In the genomic region with DNA sequence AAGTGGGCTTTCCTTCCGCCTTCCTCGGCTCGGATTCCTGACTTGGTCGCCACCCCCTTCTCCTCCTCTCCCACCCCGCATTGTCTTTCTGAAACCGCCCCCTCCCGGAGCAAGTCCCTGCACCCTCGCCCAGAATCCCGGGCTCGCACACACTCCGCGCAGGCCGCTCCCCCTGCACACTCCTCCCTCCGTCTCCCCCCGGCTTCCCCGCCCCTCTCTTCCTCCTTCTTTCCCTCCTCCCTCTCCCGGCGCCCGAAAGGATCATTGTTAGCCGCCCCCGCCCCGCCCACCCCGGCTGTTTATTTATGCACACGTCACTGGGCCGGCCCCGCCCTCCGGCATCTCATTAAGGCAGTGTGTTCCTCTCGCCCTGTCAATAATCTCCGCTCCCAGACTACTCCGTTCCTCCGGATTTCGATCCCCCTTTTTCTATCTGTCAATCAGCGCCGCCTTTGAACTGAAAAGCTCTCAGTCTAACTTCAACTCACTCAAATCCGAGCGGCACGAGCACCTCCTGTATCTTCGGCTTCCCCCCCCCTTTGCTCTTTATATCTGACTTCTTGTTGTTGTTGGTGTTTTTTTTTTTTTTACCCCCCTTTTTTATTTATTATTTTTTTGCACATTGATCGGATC, we compare ENCODE assay signal across 1 cellular context.
TF ChIP-seq lines count a peak whose summit lies in the region.

A gene (plus strand): TSS at position 373 of the 633 bp plus-strand sequence. CDS start 510 bp downstream, outside the sequence.

TF ChIP-seq in HepG2, 621 proteins besides CTCF, POLR2A, EP300 and RAD21 (continued from another document and continues in another):
- TF ChIP-seq, protein P1, sequence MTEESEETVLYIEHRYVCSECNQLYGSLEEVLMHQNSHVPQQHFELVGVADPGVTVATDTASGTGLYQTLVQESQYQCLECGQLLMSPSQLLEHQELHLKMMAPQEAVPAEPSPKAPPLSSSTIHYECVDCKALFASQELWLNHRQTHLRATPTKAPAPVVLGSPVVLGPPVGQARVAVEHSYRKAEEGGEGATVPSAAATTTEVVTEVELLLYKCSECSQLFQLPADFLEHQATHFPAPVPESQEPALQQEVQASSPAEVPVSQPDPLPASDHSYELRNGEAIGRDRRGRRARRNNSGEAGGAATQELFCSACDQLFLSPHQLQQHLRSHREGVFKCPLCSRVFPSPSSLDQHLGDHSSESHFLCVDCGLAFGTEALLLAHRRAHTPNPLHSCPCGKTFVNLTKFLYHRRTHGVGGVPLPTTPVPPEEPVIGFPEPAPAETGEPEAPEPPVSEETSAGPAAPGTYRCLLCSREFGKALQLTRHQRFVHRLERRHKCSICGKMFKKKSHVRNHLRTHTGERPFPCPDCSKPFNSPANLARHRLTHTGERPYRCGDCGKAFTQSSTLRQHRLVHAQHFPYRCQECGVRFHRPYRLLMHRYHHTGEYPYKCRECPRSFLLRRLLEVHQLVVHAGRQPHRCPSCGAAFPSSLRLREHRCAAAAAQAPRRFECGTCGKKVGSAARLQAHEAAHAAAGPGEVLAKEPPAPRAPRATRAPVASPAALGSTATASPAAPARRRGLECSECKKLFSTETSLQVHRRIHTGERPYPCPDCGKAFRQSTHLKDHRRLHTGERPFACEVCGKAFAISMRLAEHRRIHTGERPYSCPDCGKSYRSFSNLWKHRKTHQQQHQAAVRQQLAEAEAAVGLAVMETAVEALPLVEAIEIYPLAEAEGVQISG (CRISPR knock-in tag; IDR thresholded peaks at IDR 0.05), result no peak
- TF ChIP-seq ZZZ3 (CRISPR knock-in tag; IDR thresholded peaks at IDR 0.05; ENCODE audit: borderline replicate concordance) (no peak), NR2F2 (IDR thresholded peaks at IDR 0.05; ENCODE audit: borderline replicate concordance, low read depth) (no peak), SIN3A (IDR thresholded peaks at IDR 0.05; ENCODE audit: borderline replicate concordance, low read depth, low read length) (no peak), ZNF703 (CRISPR knock-in tag; IDR thresholded peaks at IDR 0.05; ENCODE audit: borderline replicate concordance) (no peak), YEATS2 (CRISPR knock-in tag; IDR thresholded peaks at IDR 0.05; ENCODE audit: borderline replicate concordance) (no peak), ZNF44 (CRISPR knock-in tag; IDR thresholded peaks at IDR 0.05) (no peak), ZNF782 (CRISPR knock-in tag; IDR thresholded peaks at IDR 0.05; ENCODE audit: borderline replicate concordance) (no peak), ATAD3A (CRISPR knock-in tag; IDR thresholded peaks at IDR 0.05) (no peak), POLR2AphosphoS5 (IDR thresholded peaks at IDR 0.05; ENCODE audit: low read depth, low read length) (peak; percentile 84), HDAC1 (CRISPR knock-in tag; IDR thresholded peaks at IDR 0.05) (0 out of 2 replicates have a peak, but pooled peaks have one; percentile 42), ZNF749 (CRISPR knock-in tag; IDR thresholded peaks at IDR 0.05; ENCODE audit: borderline replicate concordance) (no peak), ETV6 (CRISPR knock-in tag; conservative IDR thresholded peaks at IDR 0.05) (no peak), ZKSCAN8 (CRISPR knock-in tag; IDR thresholded peaks at IDR 0.05; ENCODE audit: borderline replicate concordance) (no peak), ZBTB1 (CRISPR knock-in tag; IDR thresholded peaks at IDR 0.05; ENCODE audit: borderline replicate concordance) (no peak), MTA1 (CRISPR knock-in tag; IDR thresholded peaks at IDR 0.05; ENCODE audit: borderline replicate concordance) (peak; percentile 43; the same call in 1 of the 2 replicates), AHR (CRISPR knock-in tag; IDR thresholded peaks at IDR 0.05) (no peak), ZNF468 (CRISPR knock-in tag; IDR thresholded peaks at IDR 0.05) (no peak), NBN (conservative IDR thresholded peaks at IDR 0.05) (no peak), ZNF724P (CRISPR knock-in tag; IDR thresholded peaks at IDR 0.05; ENCODE audit: borderline replicate concordance) (no peak), FIP1L1 (IDR thresholded peaks at IDR 0.05; ENCODE audit: borderline replicate concordance, insufficient read depth, low read depth, low read length) (no peak), ZNF274 (CRISPR knock-in tag; IDR thresholded peaks at IDR 0.05) (no peak), ZNF430 (CRISPR knock-in tag; IDR thresholded peaks at IDR 0.05) (no peak)
- TF ChIP-seq, protein P2, sequence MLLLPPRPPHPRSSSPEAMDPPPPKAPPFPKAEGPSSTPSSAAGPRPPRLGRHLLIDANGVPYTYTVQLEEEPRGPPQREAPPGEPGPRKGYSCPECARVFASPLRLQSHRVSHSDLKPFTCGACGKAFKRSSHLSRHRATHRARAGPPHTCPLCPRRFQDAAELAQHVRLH (CRISPR knock-in tag; IDR thresholded peaks at IDR 0.05; ENCODE audit: borderline replicate concordance, low read depth), result no peak
- TF ChIP-seq, protein P3, sequence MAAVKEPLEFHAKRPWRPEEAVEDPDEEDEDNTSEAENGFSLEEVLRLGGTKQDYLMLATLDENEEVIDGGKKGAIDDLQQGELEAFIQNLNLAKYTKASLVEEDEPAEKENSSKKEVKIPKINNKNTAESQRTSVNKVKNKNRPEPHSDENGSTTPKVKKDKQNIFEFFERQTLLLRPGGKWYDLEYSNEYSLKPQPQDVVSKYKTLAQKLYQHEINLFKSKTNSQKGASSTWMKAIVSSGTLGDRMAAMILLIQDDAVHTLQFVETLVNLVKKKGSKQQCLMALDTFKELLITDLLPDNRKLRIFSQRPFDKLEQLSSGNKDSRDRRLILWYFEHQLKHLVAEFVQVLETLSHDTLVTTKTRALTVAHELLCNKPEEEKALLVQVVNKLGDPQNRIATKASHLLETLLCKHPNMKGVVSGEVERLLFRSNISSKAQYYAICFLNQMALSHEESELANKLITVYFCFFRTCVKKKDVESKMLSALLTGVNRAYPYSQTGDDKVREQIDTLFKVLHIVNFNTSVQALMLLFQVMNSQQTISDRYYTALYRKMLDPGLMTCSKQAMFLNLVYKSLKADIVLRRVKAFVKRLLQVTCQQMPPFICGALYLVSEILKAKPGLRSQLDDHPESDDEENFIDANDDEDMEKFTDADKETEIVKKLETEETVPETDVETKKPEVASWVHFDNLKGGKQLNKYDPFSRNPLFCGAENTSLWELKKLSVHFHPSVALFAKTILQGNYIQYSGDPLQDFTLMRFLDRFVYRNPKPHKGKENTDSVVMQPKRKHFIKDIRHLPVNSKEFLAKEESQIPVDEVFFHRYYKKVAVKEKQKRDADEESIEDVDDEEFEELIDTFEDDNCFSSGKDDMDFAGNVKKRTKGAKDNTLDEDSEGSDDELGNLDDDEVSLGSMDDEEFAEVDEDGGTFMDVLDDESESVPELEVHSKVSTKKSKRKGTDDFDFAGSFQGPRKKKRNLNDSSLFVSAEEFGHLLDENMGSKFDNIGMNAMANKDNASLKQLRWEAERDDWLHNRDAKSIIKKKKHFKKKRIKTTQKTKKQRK (IDR thresholded peaks at IDR 0.05; ENCODE audit: low read length), result no peak
- TF ChIP-seq, protein P4, sequence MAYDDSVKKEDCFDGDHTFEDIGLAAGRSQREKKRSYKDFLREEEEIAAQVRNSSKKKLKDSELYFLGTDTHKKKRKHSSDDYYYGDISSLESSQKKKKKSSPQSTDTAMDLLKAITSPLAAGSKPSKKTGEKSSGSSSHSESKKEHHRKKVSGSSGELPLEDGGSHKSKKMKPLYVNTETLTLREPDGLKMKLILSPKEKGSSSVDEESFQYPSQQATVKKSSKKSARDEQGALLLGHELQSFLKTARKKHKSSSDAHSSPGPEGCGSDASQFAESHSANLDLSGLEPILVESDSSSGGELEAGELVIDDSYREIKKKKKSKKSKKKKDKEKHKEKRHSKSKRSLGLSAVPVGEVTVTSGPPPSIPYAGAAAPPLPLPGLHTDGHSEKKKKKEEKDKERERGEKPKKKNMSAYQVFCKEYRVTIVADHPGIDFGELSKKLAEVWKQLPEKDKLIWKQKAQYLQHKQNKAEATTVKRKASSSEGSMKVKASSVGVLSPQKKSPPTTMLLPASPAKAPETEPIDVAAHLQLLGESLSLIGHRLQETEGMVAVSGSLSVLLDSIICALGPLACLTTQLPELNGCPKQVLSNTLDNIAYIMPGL (CRISPR knock-in tag; IDR thresholded peaks at IDR 0.05; ENCODE audit: borderline replicate concordance in 1 of 2, low read depth in 1 of 2), result peak; percentile 15 to 33; a peak in 1 of 4 replicates
- TF ChIP-seq, protein P5, sequence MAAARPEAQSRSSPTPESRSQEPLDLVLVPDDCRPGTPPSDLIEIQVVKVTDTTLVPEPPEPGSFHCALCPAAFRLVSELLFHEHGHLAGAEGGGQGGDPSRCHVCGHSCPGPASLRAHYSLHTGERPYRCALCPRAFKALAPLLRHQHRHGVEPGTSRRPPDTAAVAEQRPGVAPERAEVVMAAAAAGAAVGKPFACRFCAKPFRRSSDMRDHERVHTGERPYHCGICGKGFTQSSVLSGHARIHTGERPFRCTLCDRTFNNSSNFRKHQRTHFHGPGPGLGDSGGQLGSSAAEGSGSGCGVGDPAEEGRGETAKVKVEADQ (CRISPR knock-in tag; IDR thresholded peaks at IDR 0.05; ENCODE audit: borderline replicate concordance), result no peak
- TF ChIP-seq, protein P6, sequence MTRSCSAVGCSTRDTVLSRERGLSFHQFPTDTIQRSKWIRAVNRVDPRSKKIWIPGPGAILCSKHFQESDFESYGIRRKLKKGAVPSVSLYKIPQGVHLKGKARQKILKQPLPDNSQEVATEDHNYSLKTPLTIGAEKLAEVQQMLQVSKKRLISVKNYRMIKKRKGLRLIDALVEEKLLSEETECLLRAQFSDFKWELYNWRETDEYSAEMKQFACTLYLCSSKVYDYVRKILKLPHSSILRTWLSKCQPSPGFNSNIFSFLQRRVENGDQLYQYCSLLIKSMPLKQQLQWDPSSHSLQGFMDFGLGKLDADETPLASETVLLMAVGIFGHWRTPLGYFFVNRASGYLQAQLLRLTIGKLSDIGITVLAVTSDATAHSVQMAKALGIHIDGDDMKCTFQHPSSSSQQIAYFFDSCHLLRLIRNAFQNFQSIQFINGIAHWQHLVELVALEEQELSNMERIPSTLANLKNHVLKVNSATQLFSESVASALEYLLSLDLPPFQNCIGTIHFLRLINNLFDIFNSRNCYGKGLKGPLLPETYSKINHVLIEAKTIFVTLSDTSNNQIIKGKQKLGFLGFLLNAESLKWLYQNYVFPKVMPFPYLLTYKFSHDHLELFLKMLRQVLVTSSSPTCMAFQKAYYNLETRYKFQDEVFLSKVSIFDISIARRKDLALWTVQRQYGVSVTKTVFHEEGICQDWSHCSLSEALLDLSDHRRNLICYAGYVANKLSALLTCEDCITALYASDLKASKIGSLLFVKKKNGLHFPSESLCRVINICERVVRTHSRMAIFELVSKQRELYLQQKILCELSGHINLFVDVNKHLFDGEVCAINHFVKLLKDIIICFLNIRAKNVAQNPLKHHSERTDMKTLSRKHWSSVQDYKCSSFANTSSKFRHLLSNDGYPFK (CRISPR knock-in tag; IDR thresholded peaks at IDR 0.05; ENCODE audit: borderline replicate concordance), result no peak
- TF ChIP-seq, protein P7, sequence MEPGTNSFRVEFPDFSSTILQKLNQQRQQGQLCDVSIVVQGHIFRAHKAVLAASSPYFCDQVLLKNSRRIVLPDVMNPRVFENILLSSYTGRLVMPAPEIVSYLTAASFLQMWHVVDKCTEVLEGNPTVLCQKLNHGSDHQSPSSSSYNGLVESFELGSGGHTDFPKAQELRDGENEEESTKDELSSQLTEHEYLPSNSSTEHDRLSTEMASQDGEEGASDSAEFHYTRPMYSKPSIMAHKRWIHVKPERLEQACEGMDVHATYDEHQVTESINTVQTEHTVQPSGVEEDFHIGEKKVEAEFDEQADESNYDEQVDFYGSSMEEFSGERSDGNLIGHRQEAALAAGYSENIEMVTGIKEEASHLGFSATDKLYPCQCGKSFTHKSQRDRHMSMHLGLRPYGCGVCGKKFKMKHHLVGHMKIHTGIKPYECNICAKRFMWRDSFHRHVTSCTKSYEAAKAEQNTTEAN (CRISPR knock-in tag; conservative IDR thresholded peaks at IDR 0.05), result no peak
- TF ChIP-seq, protein P8, sequence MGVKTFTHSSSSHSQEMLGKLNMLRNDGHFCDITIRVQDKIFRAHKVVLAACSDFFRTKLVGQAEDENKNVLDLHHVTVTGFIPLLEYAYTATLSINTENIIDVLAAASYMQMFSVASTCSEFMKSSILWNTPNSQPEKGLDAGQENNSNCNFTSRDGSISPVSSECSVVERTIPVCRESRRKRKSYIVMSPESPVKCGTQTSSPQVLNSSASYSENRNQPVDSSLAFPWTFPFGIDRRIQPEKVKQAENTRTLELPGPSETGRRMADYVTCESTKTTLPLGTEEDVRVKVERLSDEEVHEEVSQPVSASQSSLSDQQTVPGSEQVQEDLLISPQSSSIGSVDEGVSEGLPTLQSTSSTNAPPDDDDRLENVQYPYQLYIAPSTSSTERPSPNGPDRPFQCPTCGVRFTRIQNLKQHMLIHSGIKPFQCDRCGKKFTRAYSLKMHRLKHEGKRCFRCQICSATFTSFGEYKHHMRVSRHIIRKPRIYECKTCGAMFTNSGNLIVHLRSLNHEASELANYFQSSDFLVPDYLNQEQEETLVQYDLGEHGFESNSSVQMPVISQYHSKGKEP (CRISPR knock-in tag; IDR thresholded peaks at IDR 0.05), result no peak
- TF ChIP-seq, protein P9, sequence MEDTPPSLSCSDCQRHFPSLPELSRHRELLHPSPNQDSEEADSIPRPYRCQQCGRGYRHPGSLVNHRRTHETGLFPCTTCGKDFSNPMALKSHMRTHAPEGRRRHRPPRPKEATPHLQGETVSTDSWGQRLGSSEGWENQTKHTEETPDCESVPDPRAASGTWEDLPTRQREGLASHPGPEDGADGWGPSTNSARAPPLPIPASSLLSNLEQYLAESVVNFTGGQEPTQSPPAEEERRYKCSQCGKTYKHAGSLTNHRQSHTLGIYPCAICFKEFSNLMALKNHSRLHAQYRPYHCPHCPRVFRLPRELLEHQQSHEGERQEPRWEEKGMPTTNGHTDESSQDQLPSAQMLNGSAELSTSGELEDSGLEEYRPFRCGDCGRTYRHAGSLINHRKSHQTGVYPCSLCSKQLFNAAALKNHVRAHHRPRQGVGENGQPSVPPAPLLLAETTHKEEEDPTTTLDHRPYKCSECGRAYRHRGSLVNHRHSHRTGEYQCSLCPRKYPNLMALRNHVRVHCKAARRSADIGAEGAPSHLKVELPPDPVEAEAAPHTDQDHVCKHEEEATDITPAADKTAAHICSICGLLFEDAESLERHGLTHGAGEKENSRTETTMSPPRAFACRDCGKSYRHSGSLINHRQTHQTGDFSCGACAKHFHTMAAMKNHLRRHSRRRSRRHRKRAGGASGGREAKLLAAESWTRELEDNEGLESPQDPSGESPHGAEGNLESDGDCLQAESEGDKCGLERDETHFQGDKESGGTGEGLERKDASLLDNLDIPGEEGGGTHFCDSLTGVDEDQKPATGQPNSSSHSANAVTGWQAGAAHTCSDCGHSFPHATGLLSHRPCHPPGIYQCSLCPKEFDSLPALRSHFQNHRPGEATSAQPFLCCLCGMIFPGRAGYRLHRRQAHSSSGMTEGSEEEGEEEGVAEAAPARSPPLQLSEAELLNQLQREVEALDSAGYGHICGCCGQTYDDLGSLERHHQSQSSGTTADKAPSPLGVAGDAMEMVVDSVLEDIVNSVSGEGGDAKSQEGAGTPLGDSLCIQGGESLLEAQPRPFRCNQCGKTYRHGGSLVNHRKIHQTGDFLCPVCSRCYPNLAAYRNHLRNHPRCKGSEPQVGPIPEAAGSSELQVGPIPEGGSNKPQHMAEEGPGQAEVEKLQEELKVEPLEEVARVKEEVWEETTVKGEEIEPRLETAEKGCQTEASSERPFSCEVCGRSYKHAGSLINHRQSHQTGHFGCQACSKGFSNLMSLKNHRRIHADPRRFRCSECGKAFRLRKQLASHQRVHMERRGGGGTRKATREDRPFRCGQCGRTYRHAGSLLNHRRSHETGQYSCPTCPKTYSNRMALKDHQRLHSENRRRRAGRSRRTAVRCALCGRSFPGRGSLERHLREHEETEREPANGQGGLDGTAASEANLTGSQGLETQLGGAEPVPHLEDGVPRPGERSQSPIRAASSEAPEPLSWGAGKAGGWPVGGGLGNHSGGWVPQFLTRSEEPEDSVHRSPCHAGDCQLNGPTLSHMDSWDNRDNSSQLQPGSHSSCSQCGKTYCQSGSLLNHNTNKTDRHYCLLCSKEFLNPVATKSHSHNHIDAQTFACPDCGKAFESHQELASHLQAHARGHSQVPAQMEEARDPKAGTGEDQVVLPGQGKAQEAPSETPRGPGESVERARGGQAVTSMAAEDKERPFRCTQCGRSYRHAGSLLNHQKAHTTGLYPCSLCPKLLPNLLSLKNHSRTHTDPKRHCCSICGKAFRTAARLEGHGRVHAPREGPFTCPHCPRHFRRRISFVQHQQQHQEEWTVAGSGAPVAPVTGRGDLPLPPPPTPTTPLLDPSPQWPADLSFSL (CRISPR knock-in tag; IDR thresholded peaks at IDR 0.05), result no peak
